21 cellular contexts compared by ENCODE assay signal in genomic region chr7:53604201-53604600, GRCh38.
A peak's percentile ranks its signal among the peaks of the same experiment; 100 is the strongest.
DNase-seq lines count a peak whose midpoint lies in the region; ATAC-seq and TF ChIP-seq lines count a peak whose summit lies in the region.
"Had no signal": no experiment of that assay in that cellular context is flagged by ENCODE, and none has a peak within 500 bp of the region (broad histone marks: within the 10 kb centered on the region; RNA-seq: fewer than 3 reads in every experiment).

No MANE protein-coding gene starts in this region.

- in situ Hi-C loops in astrocyte of the cerebellum (cut with HindIII; ENCODE audit: low sequenced_read_pairs): no loop called here

- DNase-seq in HT1080 (ENCODE audit: low read depth) (peak; percentile 41), astrocyte of the cerebellum (ENCODE audit: low read depth) (peak; percentile 19), iPS DF 19.7 (ENCODE audit: low read depth, low spot score) (peak; percentile 57), myocyte (ENCODE audit: low read depth) (peak; percentile 47), HK-2 (ENCODE audit: unreplicated experiment) (no peak), GM19240 (ENCODE audit: insufficient read length, low spot score) (no peak)
- DNase-seq: CD4-positive, alpha-beta T cell; COR-L47; DMS79; IMR-90; MV-4-11; NCI-H1105 treated with DMSO at 0.1 percent for 48 hours; NCI-H2029 treated with DMSO at 0.1 percent for 48 hours; NCI-H226; NCI-H510A treated with DMSO at 0.1 percent for 48 hours; NCI-H748 treated with DMSO at 0.1 percent for 48 hours; NK-92 treated with Interleukin-12 subunit alpha and Interleukin-12 subunit beta, amount 100 ng/mL, for 24 hours; Peyer's patch; SJCRH30 had no signal

- no peak for TF ChIP-seq CTCF in astrocyte of the cerebellum (IDR thresholded peaks at IDR 0.05; ENCODE audit: low read depth, low read length, missing control alignments)

- no peak for ATAC-seq in GM18520 (IDR thresholded peaks at IDR 0.05; ENCODE audit: unreplicated experiment)

- no peak overlapping the region for H3K4me3 ChIP-seq in astrocyte of the cerebellum (ENCODE audit: low read depth, low read length)
- H3K4me3 ChIP-seq: BLaER1, Peyer's patch, SJCRH30 had no signal

Comparison
In these comparisons a context has a peak if more than half of its experiments do, and no peak if none do; other contexts are left out.
1. DNase-seq: peak in HT1080 (single experiment), astrocyte of the cerebellum (single experiment), iPS DF 19.7 (single experiment) and myocyte (single experiment); none in HK-2 (single experiment) and GM19240 (single experiment).